Comparison of ENCODE assay signal across 7 cellular contexts in genomic region chr4:186952709-186953108, GRCh38.
"Had no signal": no experiment of that assay in that cellular context is flagged by ENCODE, and none has a peak within 500 bp of the region (broad histone marks: within the 10 kb centered on the region; RNA-seq: fewer than 3 reads in every experiment).

No MANE protein-coding gene starts in this region.

- ATAC-seq: K562 had no signal

- H3K4me3 ChIP-seq: K562 had no signal

- H3K27ac Mint-ChIP-seq: IgD-negative memory B cell had no signal

- H3K36me3 Mint-ChIP-seq: IgD-negative memory B cell had no signal

- FAIRE-seq: HTR-8/SVneo, K562 had no signal

- H3K4me3 Mint-ChIP-seq: IgD-negative memory B cell had no signal

- H3K4me1 Mint-ChIP-seq: IgD-negative memory B cell had no signal

- H3K27ac ChIP-seq: HL-60 had no signal

- DNase-seq: IMR-90, KBM-7, KG1 had no signal

- H3K27me3 Mint-ChIP-seq: IgD-negative memory B cell had no signal
